Comparison of ENCODE assay signal across 8 cellular contexts in the genomic region with DNA sequence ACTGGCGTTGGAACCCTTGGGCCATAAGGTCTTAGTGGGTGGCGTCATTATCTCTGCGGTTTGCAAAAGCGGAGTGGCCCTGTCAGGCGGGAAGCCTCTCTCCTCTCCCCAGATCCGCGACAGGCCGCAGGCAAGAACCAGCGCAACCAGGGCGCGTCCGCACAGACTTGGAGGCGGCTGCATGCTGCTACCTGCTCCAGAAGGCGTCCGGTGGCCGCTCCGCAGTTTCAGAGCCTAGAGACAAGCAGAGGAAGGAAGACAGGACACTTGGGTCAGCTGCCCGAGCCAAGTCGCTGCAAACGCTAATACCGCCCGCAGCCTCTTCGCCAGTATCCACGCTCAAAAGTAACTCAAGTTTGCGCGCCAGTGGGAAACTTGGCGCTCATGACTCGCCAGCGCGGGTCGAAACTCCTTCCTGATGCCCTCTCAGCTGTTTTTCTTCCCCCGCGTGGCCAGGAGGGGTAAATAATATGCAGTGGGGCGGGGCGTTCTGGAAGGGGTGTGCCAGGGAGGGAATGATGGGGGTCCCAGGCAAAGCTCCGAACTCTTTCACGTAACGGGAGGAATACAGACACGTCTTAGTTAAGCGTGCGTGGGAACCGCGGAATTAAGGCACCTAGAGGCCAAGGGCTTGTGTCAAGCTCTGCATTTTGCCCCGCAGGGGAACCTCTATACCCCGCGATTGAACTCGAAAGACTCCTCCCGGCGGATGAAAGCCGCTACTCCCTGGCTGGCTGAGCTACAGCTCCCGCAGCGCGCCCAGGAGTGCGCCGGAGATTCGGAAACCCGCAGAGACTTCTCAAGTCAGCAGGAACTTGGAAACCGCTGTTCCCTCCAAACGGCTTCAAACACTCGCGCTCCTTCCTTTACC. TPM values are rescaled to one million over a fixed set of nuclear protein-coding genes. Genes with fewer than 3 reads are reported as not detected.
DNase-seq lines count a peak whose midpoint lies in the region; ATAC-seq and TF ChIP-seq lines count a peak whose summit lies in the region.

A gene (minus strand): TSS at position 441 of the 871 bp plus-strand sequence. CDS start 258 bp downstream, at position 183.

- ATAC-seq in GM21619 (IDR thresholded peaks at IDR 0.05; ENCODE audit: unreplicated experiment) (no peak), HG02642 (IDR thresholded peaks at IDR 0.05; ENCODE audit: poor library complexity, unreplicated experiment) (no peak), HG02981 (IDR thresholded peaks at IDR 0.05; ENCODE audit: unreplicated experiment) (no peak)

- intact Hi-C loops in ascending aorta (cut with DNase I) = no loop called here

- no peak for TF ChIP-seq CTCF in ascending aorta (IDR thresholded peaks at IDR 0.05)

- no peaks in the 10 kb centered on the region for H3K36me3 ChIP-seq in ascending aorta
- H3K36me3 ChIP-seq in rectal smooth muscle tissue (ENCODE audit: control insufficient read depth, insufficient read depth, low read length) = no peaks in the 10 kb centered on the region

- POLR2A ChIA-PET in HEK293T (lab: Yijun Ruan, JAX) = interaction anchor here (1.6 kb wide), 1 partner anchor 8 kb away, joined by 3 read pairs; no protein-coding TSS in a partner anchor

- peak within 1 kb of the TSS in 1 of 2 donors; percentile 32 for H3K27ac ChIP-seq in ascending aorta
- no peak within 1 kb of the TSS for H3K27ac ChIP-seq in rectal smooth muscle tissue (ENCODE audit: low read depth, low read length)

- H3K27me3 ChIP-seq in ascending aorta = no peaks in the 10 kb centered on the region
- no peaks in the 10 kb centered on the region for H3K27me3 ChIP-seq in rectal smooth muscle tissue (ENCODE audit: control insufficient read depth, insufficient read depth, low read length)

- H3K9me3 ChIP-seq in ascending aorta = no peaks in the 10 kb centered on the region

- no peak within 1 kb of the TSS for H3K9ac ChIP-seq in rectal smooth muscle tissue (ENCODE audit: low read length)

- DNase-seq in COR-L47 (lab: John Stamatoyannopoulos, UW) (peak; percentile 21), HEK293T (ENCODE audit: extremely low spot score) (peak; percentile 72), ascending aorta (ENCODE audit: low spot score in 2 of 2) (peak in 1 of 2 donors; percentile 67), hepatic stellate cell (ENCODE audit: low spot score) (peak; percentile 10)

- H3K4me1 ChIP-seq in ascending aorta = no peaks in the 10 kb centered on the region
- no peaks in the 10 kb centered on the region for H3K4me1 ChIP-seq in rectal smooth muscle tissue (ENCODE audit: control insufficient read depth, insufficient read depth, low read length)

- CTCF ChIA-PET in HEK293T (lab: Yijun Ruan, JAX) = interaction anchor here (0.6 to 1.6 kb wide), 4 partner anchors 8 to 194 kb away, joined by 3 to 6 read pairs (median 4); no protein-coding TSS in a partner anchor

- H3K4me3 ChIP-seq in ascending aorta = peak within 1 kb of the TSS; percentile 58 to 62
- H3K4me3 ChIP-seq in rectal smooth muscle tissue (ENCODE audit: low read length) = peak within 1 kb of the TSS; percentile 78

TF ChIP-seq in HEK293T, 16 proteins besides CTCF, POLR2A, EP300 and RAD21:
- TF ChIP-seq SUZ12 (IDR thresholded peaks at IDR 0.05) = no peak
- peak; percentile 74 for TF ChIP-seq L3MBTL2 (conservative IDR thresholded peaks at IDR 0.05)

RNA-seq across cellular contexts. Expression of the gene that starts here (rescaled TPM):
- total RNA-seq in ascending aorta = 26.4 TPM
